ENCODE assay signal across 28 cellular contexts in genomic region chr1:25689686-25690381, GRCh38.
DNase-seq lines count a peak whose midpoint lies in the region; ATAC-seq and TF ChIP-seq lines count a peak whose summit lies in the region.
"Had no signal": no experiment of that assay in that cellular context is flagged by ENCODE, and none has a peak within 500 bp of the region (broad histone marks: within the 10 kb centered on the region; RNA-seq: fewer than 3 reads in every experiment).

No MANE protein-coding gene starts in this region.

- H3K4me1 ChIP-seq in neuronal stem cell (ENCODE audit: control insufficient read depth in 2 of 2, insufficient read depth in 1 of 2, low read depth in 1 of 2, low read length in 2 of 2): peaks cover 0 to 9% of the 10 kb centered on the region in 2 donors
- H3K4me1 ChIP-seq in testis: peaks cover 15% of the 10 kb centered on the region

- peak; percentile 64 for ATAC-seq in CD4-positive, alpha-beta T cell (ENCODE audit: poor library complexity)
- peak in 3 of 4 experiments; percentile 61 to 71 (median 69) for ATAC-seq in T-cell (replicated peaks in 1 of 4)
- ATAC-seq in HG02970 (IDR thresholded peaks at IDR 0.05; ENCODE audit: low FRiP score, unreplicated experiment): no peak
- no peak for ATAC-seq in GM19035 (IDR thresholded peaks at IDR 0.05; ENCODE audit: unreplicated experiment)
- ATAC-seq: GM12878; HCT116; left lung; Panc1; stimulated activated effector memory CD8-positive, alpha-beta T cell treated with anti-CD3 and anti-CD28 coated beads, Interleukin-12 subunit alpha, Interleukin-12 subunit beta, amount 100 ng/mL, for 72 hours had no signal

- no peak overlapping the region for H3K27ac ChIP-seq in CD4-positive, alpha-beta T cell (ENCODE audit: low read depth, low read length)
- H3K27ac ChIP-seq in neuronal stem cell (replicated peaks; ENCODE audit: low read length) (no peak overlapping the region), testis (no peak overlapping the region)
- H3K27ac ChIP-seq: KMS-11, left lung had no signal

- H3K27me3 ChIP-seq in CD4-positive, alpha-beta T cell (ENCODE audit: control insufficient read depth, insufficient read depth, low read length): no peaks in the 10 kb centered on the region
- H3K27me3 ChIP-seq in neuronal stem cell (ENCODE audit: control insufficient read depth in 3 of 3, insufficient read depth in 3 of 3, low read depth in 1 of 3, low read length in 3 of 3) (no peaks in the 10 kb centered on the region), testis (no peaks in the 10 kb centered on the region)
- H3K27me3 ChIP-seq: hepatocyte, left lung, tibial nerve had no signal

- no peak overlapping the region for H2BK120ac ChIP-seq in neuronal stem cell (ENCODE audit: low read depth, low read length)

- H3K4me3 ChIP-seq in neuronal stem cell (ENCODE audit: low read length in 2 of 2) (no peak overlapping the region), testis (no peak overlapping the region)
- H3K4me3 ChIP-seq: GM12878, hepatocyte, left lung, tibial nerve had no signal

- H3K27ac Mint-ChIP-seq in activated CD4-positive, alpha-beta memory T cell treated with anti-CD3 and anti-CD28 coated beads for 36 hours: no peak overlapping the region
- H3K27ac Mint-ChIP-seq in activated CD4-positive, alpha-beta memory T cell treated with anti-CD3 and anti-CD28 coated beads, Interleukin-2, amount 10 ng/mL, durations not matched to agents 7 days and 5 days: no peak overlapping the region
- peak overlapping the region; percentile 79 for H3K27ac Mint-ChIP-seq in CD4-positive, alpha-beta T cell
- H3K27ac Mint-ChIP-seq in T-cell: peak overlapping the region; percentile 36 to 71
- H3K27ac Mint-ChIP-seq: stimulated activated effector memory CD8-positive, alpha-beta T cell treated with anti-CD3 and anti-CD28 coated beads, Interleukin-12 subunit alpha, Interleukin-12 subunit beta, amount 100 ng/mL, for 72 hours had no signal

- TF ChIP-seq CTCF in CD4-positive, alpha-beta T cell (IDR thresholded peaks at IDR 0.05): no peak
- no peak for TF ChIP-seq CTCF in testis (IDR thresholded peaks at IDR 0.05)

- H3K9me3 Mint-ChIP-seq in activated CD4-positive, alpha-beta memory T cell treated with anti-CD3 and anti-CD28 coated beads for 36 hours: no peaks in the 10 kb centered on the region
- H3K9me3 Mint-ChIP-seq in activated CD4-positive, alpha-beta memory T cell treated with anti-CD3 and anti-CD28 coated beads, Interleukin-2, amount 10 ng/mL, durations not matched to agents 7 days and 5 days: no peaks in the 10 kb centered on the region
- no peaks in the 10 kb centered on the region for H3K9me3 Mint-ChIP-seq in CD4-positive, alpha-beta T cell
- H3K9me3 Mint-ChIP-seq in T-cell: no peaks in the 10 kb centered on the region
- H3K9me3 Mint-ChIP-seq: neural crest cell; stimulated activated effector memory CD8-positive, alpha-beta T cell treated with anti-CD3 and anti-CD28 coated beads, Interleukin-12 subunit alpha, Interleukin-12 subunit beta, amount 100 ng/mL, for 72 hours had no signal

- H2BK15ac ChIP-seq in neuronal stem cell (ENCODE audit: low read length): no peak overlapping the region

- no peak overlapping the region for H3K4me3 Mint-ChIP-seq in activated CD4-positive, alpha-beta memory T cell treated with anti-CD3 and anti-CD28 coated beads for 36 hours
- H3K4me3 Mint-ChIP-seq in activated CD4-positive, alpha-beta memory T cell treated with anti-CD3 and anti-CD28 coated beads, Interleukin-2, amount 10 ng/mL, durations not matched to agents 7 days and 5 days: no peak overlapping the region
- H3K4me3 Mint-ChIP-seq in CD4-positive, alpha-beta T cell: no peak overlapping the region
- no peak overlapping the region for H3K4me3 Mint-ChIP-seq in T-cell
- H3K4me3 Mint-ChIP-seq: neural crest cell; stimulated activated effector memory CD8-positive, alpha-beta T cell treated with anti-CD3 and anti-CD28 coated beads, Interleukin-12 subunit alpha, Interleukin-12 subunit beta, amount 100 ng/mL, for 72 hours had no signal

- H2BK12ac ChIP-seq in neuronal stem cell (ENCODE audit: low read length): no peak overlapping the region

- H3K36me3 Mint-ChIP-seq in activated CD4-positive, alpha-beta memory T cell treated with anti-CD3 and anti-CD28 coated beads for 36 hours: no peaks in the 10 kb centered on the region
- peaks cover 5% of the 10 kb centered on the region for H3K36me3 Mint-ChIP-seq in activated CD4-positive, alpha-beta memory T cell treated with anti-CD3 and anti-CD28 coated beads, Interleukin-2, amount 10 ng/mL, durations not matched to agents 7 days and 5 days (ENCODE audit: low read depth)
- H3K36me3 Mint-ChIP-seq in CD4-positive, alpha-beta T cell (ENCODE audit: low read depth): peaks cover 55% of the 10 kb centered on the region
- peaks cover 8% of the 10 kb centered on the region for H3K36me3 Mint-ChIP-seq in T-cell
- H3K36me3 Mint-ChIP-seq: stimulated activated effector memory CD8-positive, alpha-beta T cell treated with anti-CD3 and anti-CD28 coated beads, Interleukin-12 subunit alpha, Interleukin-12 subunit beta, amount 100 ng/mL, for 72 hours had no signal

- no peak for TF ChIP-seq POLR2A in testis (IDR thresholded peaks at IDR 0.05)

- no peak overlapping the region for H3K18ac ChIP-seq in neuronal stem cell (ENCODE audit: low read length)

- POLR2A ChIA-PET in activated CD4-positive, alpha-beta memory T cell treated with anti-CD3 and anti-CD28 coated beads for 36 hours (lab: Charles Lee): no interaction called here
- POLR2A ChIA-PET in activated CD4-positive, alpha-beta memory T cell treated with anti-CD3 and anti-CD28 coated beads, Interleukin-2, amount 10 ng/mL, durations not matched to agents 7 days and 5 days (lab: Charles Lee): no interaction called here
- POLR2A ChIA-PET in CD4-positive, alpha-beta T cell (lab: Charles Lee): interaction anchor here (1.9 kb wide), 1 partner anchor 13 kb away, joined by 8 read pairs; no protein-coding TSS in a partner anchor
- POLR2A ChIA-PET in T-cell (lab: Charles Lee): interaction anchor here in 1 of 2 donors (0.6 kb wide), 1 partner anchor 112 kb away, joined by 4 read pairs; no protein-coding TSS in a partner anchor

- no peak overlapping the region for H3K9ac ChIP-seq in neuronal stem cell (ENCODE audit: low read depth, low read length, poor library complexity)
- H3K9ac ChIP-seq: KMS-11 had no signal

- H3K14ac ChIP-seq in neuronal stem cell (ENCODE audit: low read length): no peak overlapping the region

- no peaks in the 10 kb centered on the region for H3K9me3 ChIP-seq in CD4-positive, alpha-beta T cell (ENCODE audit: control insufficient read depth, low read length)
- H3K9me3 ChIP-seq in neuronal stem cell (replicated peaks in 1 of 2; ENCODE audit: control insufficient read depth in 2 of 2, insufficient read depth in 1 of 2, low read depth in 1 of 2, low read length in 2 of 2) (no peaks in the 10 kb centered on the region), testis (no peaks in the 10 kb centered on the region)
- H3K9me3 ChIP-seq: left lung, tibial nerve had no signal

- no peaks in the 10 kb centered on the region for H3K36me3 ChIP-seq in neuronal stem cell (replicated peaks in 1 of 2; ENCODE audit: control insufficient read depth in 2 of 2, insufficient read depth in 2 of 2, low read length in 2 of 2)
- H3K36me3 ChIP-seq in testis (ENCODE audit: low read depth, missing control alignments): no peaks in the 10 kb centered on the region
- H3K36me3 ChIP-seq: left lung, tibial nerve had no signal

- no peak overlapping the region for H3K23ac ChIP-seq in neuronal stem cell (ENCODE audit: low read depth, low read length, poor library complexity)

- peak; percentile 28 for DNase-seq in activated CD4-positive, alpha-beta memory T cell treated with anti-CD3 and anti-CD28 coated beads for 36 hours
- no peak for DNase-seq in activated CD4-positive, alpha-beta memory T cell treated with anti-CD3 and anti-CD28 coated beads, Interleukin-2, amount 10 ng/mL, durations not matched to agents 7 days and 5 days
- DNase-seq in CD4-positive, alpha-beta T cell: peak in 2 of 10 experiments; percentile 12 to 19
- peak in 11 of 34 experiments; percentile 8 to 37 (median 24) for DNase-seq in T-cell
- no peak for DNase-seq in neuronal stem cell (ENCODE audit: low spot score)
- no peak for DNase-seq in testis
- DNase-seq: activated CD4-positive, alpha-beta T cell treated with anti-CD3 and anti-CD28 coated beads for 4 hours; activated naive CD4-positive, alpha-beta T cell treated with Interleukin-2 at 50 U/mL for 16 hours; AML-193; cerebellar nuclear complex; DMS79; effector CD4-positive, alpha-beta T cell; erythroblast; foreskin fibroblast; left lung; NCI-H2029; NCI-H226; SIG-M5 had no signal

- CTCF ChIA-PET in activated CD4-positive, alpha-beta memory T cell treated with anti-CD3 and anti-CD28 coated beads for 36 hours (lab: Charles Lee): interaction anchor here (1.8 kb wide), 1 partner anchor 71 kb away, joined by 5 read pairs; no protein-coding TSS in a partner anchor
- CTCF ChIA-PET in activated CD4-positive, alpha-beta memory T cell treated with anti-CD3 and anti-CD28 coated beads, Interleukin-2, amount 10 ng/mL, durations not matched to agents 7 days and 5 days (lab: Charles Lee): interaction anchor here (1.0 to 1.5 kb wide), 3 partner anchors 14 to 58 kb away, joined by 3 to 4 read pairs (median 3); no protein-coding TSS in a partner anchor
- CTCF ChIA-PET in CD4-positive, alpha-beta T cell (lab: Charles Lee): no interaction called here
- CTCF ChIA-PET in T-cell (lab: Charles Lee): no interaction called here

- peaks cover 8% of the 10 kb centered on the region for H3K4me1 Mint-ChIP-seq in activated CD4-positive, alpha-beta memory T cell treated with anti-CD3 and anti-CD28 coated beads for 36 hours (ENCODE audit: low read depth)
- H3K4me1 Mint-ChIP-seq in activated CD4-positive, alpha-beta memory T cell treated with anti-CD3 and anti-CD28 coated beads, Interleukin-2, amount 10 ng/mL, durations not matched to agents 7 days and 5 days: no peaks in the 10 kb centered on the region
- peaks cover 73% of the 10 kb centered on the region for H3K4me1 Mint-ChIP-seq in CD4-positive, alpha-beta T cell (ENCODE audit: low read depth)
- peaks cover 49 to 70% (median 58%) of the 10 kb centered on the region in 3 donors for H3K4me1 Mint-ChIP-seq in T-cell
- H3K4me1 Mint-ChIP-seq: stimulated activated effector memory CD8-positive, alpha-beta T cell treated with anti-CD3 and anti-CD28 coated beads, Interleukin-12 subunit alpha, Interleukin-12 subunit beta, amount 100 ng/mL, for 72 hours had no signal

- H4K91ac ChIP-seq in neuronal stem cell (ENCODE audit: low read depth, low read length, poor library complexity): no peak overlapping the region

- no peaks in the 10 kb centered on the region for H3K79me1 ChIP-seq in neuronal stem cell (ENCODE audit: low read depth, low read length)

- H4K8ac ChIP-seq in neuronal stem cell (ENCODE audit: low read depth, low read length): no peak overlapping the region

- no CpG with 5 or more reads among the region's 18 CpGs for WGBS in neuronal stem cell (ENCODE audit: extremely low coverage in 2 of 2, insufficient read length in 2 of 2, insufficient replicate concordance in 1 of 2), 2 donors
- WGBS in testis, 2 donors: 88 to 90% methylated on average over 17 to 18 of the region's 18 CpGs

- H3K4me2 ChIP-seq in neuronal stem cell (ENCODE audit: insufficient read depth, low read length, poor library complexity, severe bottlenecking): no peak overlapping the region
- H3K4me2 ChIP-seq: KMS-11 had no signal

- intact Hi-C loops in activated CD4-positive, alpha-beta memory T cell treated with anti-CD3 and anti-CD28 coated beads for 36 hours (cut with micrococcal nuclease): no loop called here
- intact Hi-C loops in CD4-positive, alpha-beta T cell (cut with DNase I, micrococcal nuclease): loop anchor here in 1 of 2 experiments (5.0 kb wide), 1 partner anchor 73 kb away; the partner anchor contains the start of gene MAN1C1
- intact Hi-C loops in testis (cut with DNase I; ENCODE audit: low total_unique reads): no loop called here

- H2BK5ac ChIP-seq in neuronal stem cell (ENCODE audit: low read length): peak overlapping the region; percentile 2

- no peaks in the 10 kb centered on the region for H3K27me3 Mint-ChIP-seq in activated CD4-positive, alpha-beta memory T cell treated with anti-CD3 and anti-CD28 coated beads for 36 hours
- H3K27me3 Mint-ChIP-seq in activated CD4-positive, alpha-beta memory T cell treated with anti-CD3 and anti-CD28 coated beads, Interleukin-2, amount 10 ng/mL, durations not matched to agents 7 days and 5 days: peaks cover 35% of the 10 kb centered on the region
- H3K27me3 Mint-ChIP-seq in CD4-positive, alpha-beta T cell: no peaks in the 10 kb centered on the region
- no peaks in the 10 kb centered on the region for H3K27me3 Mint-ChIP-seq in T-cell

- H3K4ac ChIP-seq in neuronal stem cell (ENCODE audit: low read length): no peak overlapping the region

- no peak overlapping the region for H2AFZ ChIP-seq in neuronal stem cell (ENCODE audit: low read length)
- H2AFZ ChIP-seq: hepatocyte had no signal

- H2AK5ac ChIP-seq in neuronal stem cell (ENCODE audit: low read depth, low read length): no peak overlapping the region

Comparison
In these comparisons a context has a peak if more than half of its experiments do, and no peak if none do; other contexts are left out.
1. H3K27ac Mint-ChIP-seq: peak in CD4-positive, alpha-beta T cell (single experiment) and T-cell (2 of 2); none in activated CD4-positive, alpha-beta memory T cell treated with anti-CD3 and anti-CD28 coated beads for 36 hours (single experiment) and activated CD4-positive, alpha-beta memory T cell treated with anti-CD3 and anti-CD28 coated beads, Interleukin-2, amount 10 ng/mL, durations not matched to agents 7 days and 5 days (single experiment).
2. ATAC-seq: peak in CD4-positive, alpha-beta T cell (single experiment) and T-cell (3 of 4); none in HG02970 (single experiment) and GM19035 (single experiment).
3. CTCF ChIA-PET loops: an anchor here in activated CD4-positive, alpha-beta memory T cell treated with anti-CD3 and anti-CD28 coated beads for 36 hours (1.8 kb wide) and activated CD4-positive, alpha-beta memory T cell treated with anti-CD3 and anti-CD28 coated beads, Interleukin-2, amount 10 ng/mL, durations not matched to agents 7 days and 5 days (1.0 to 1.5 kb wide); none called in CD4-positive, alpha-beta T cell and T-cell.